Comparison of ENCODE assay signal across 8 cellular contexts in genomic region chr11:20647976-20648565, GRCh38. TPM values are rescaled to one million over a fixed set of nuclear protein-coding genes. Genes with fewer than 3 reads are reported as not detected.
DNase-seq lines count a peak whose midpoint lies in the region; ATAC-seq and TF ChIP-seq lines count a peak whose summit lies in the region.

No MANE protein-coding gene starts in this region.

- peaks cover 4% of the 10 kb centered on the region for H3K27me3 Mint-ChIP-seq in activated CD4-positive, alpha-beta memory T cell treated with anti-CD3 and anti-CD28 coated beads for 36 hours

- POLR2A ChIA-PET in activated CD4-positive, alpha-beta memory T cell treated with anti-CD3 and anti-CD28 coated beads for 36 hours (lab: Charles Lee): no interaction called here

- CTCF ChIA-PET in activated CD4-positive, alpha-beta memory T cell treated with anti-CD3 and anti-CD28 coated beads for 36 hours (lab: Charles Lee): interaction anchor here (0.5 to 2.2 kb wide), 11 partner anchors 9 to 1657 kb away, joined by 3 to 13 read pairs (median 4); no protein-coding TSS in a partner anchor

- H3K9ac ChIP-seq in parathyroid adenoma: no peak overlapping the region

- peak; percentile 39 for DNase-seq in AG10803 (ENCODE audit: low read depth)
- DNase-seq in GM10266 (ENCODE audit: extremely low spot score): peak; percentile 60
- peak; percentile 67 for DNase-seq in NCI-H2107 (lab: John Stamatoyannopoulos, UW)
- peak; percentile 32 for DNase-seq in activated CD4-positive, alpha-beta memory T cell treated with anti-CD3 and anti-CD28 coated beads for 36 hours
- peak; percentile 10 for DNase-seq in fibroblast of the conjunctiva (ENCODE audit: low read depth)

- H3K36me3 Mint-ChIP-seq in activated CD4-positive, alpha-beta memory T cell treated with anti-CD3 and anti-CD28 coated beads for 36 hours: no peaks in the 10 kb centered on the region

- H2AFZ ChIP-seq in parathyroid adenoma: no peak overlapping the region

- H3K4me1 Mint-ChIP-seq in activated CD4-positive, alpha-beta memory T cell treated with anti-CD3 and anti-CD28 coated beads for 36 hours (ENCODE audit: low read depth): no peaks in the 10 kb centered on the region

- peak; percentile 66 for ATAC-seq in HG02763 (IDR thresholded peaks at IDR 0.05; ENCODE audit: unreplicated experiment)
- ATAC-seq in GM18520 (IDR thresholded peaks at IDR 0.05; ENCODE audit: unreplicated experiment): no peak

- no peaks in the 10 kb centered on the region for H3K79me2 ChIP-seq in parathyroid adenoma

- intact Hi-C loops in activated CD4-positive, alpha-beta memory T cell treated with anti-CD3 and anti-CD28 coated beads for 36 hours (cut with micrococcal nuclease): loop anchor here (5.0 kb wide), 1 partner anchor 864 kb away; no protein-coding TSS in a partner anchor

- H3K4me1 ChIP-seq in parathyroid adenoma: no peaks in the 10 kb centered on the region

- no peak overlapping the region for H3K4me3 ChIP-seq in AG10803 (ENCODE audit: low read length)
- H3K4me3 ChIP-seq in parathyroid adenoma (ENCODE audit: low read depth, low read length): no peak overlapping the region

- no peaks in the 10 kb centered on the region for H3K36me3 ChIP-seq in parathyroid adenoma (ENCODE audit: control insufficient read depth, insufficient read depth, low read length)

- no peaks in the 10 kb centered on the region for H3K27me3 ChIP-seq in parathyroid adenoma (ENCODE audit: control insufficient read depth, insufficient read depth, low read length)

- peak; percentile 91 for TF ChIP-seq CTCF in AG10803 (conservative IDR thresholded peaks at IDR 0.05; ENCODE audit: low read length)
- TF ChIP-seq CTCF in GM10266 (IDR thresholded peaks at IDR 0.05; ENCODE audit: control insufficient read depth, insufficient read depth, low read depth, missing control alignments): peak; percentile 87
- peak; percentile 71 for TF ChIP-seq CTCF in parathyroid adenoma (IDR thresholded peaks at IDR 0.05)

- no peak overlapping the region for H3K27ac ChIP-seq in parathyroid adenoma

- H3K9me3 Mint-ChIP-seq in activated CD4-positive, alpha-beta memory T cell treated with anti-CD3 and anti-CD28 coated beads for 36 hours: no peaks in the 10 kb centered on the region

- no peak overlapping the region for H3K4me2 ChIP-seq in parathyroid adenoma (ENCODE audit: low read length)

- no peak overlapping the region for H3K4me3 Mint-ChIP-seq in activated CD4-positive, alpha-beta memory T cell treated with anti-CD3 and anti-CD28 coated beads for 36 hours

- no peaks in the 10 kb centered on the region for H3K9me3 ChIP-seq in parathyroid adenoma (ENCODE audit: control insufficient read depth, low read length)

- no peak overlapping the region for H3K27ac Mint-ChIP-seq in activated CD4-positive, alpha-beta memory T cell treated with anti-CD3 and anti-CD28 coated beads for 36 hours

RNA-seq across cellular contexts. Expression of gene NELL1, which starts 21.3 kb away (rescaled TPM):
- not detected for total RNA-seq in activated CD4-positive, alpha-beta memory T cell treated with anti-CD3 and anti-CD28 coated beads for 36 hours

RNA-seq across cellular contexts. Expression of gene SLC6A5, which starts 48.7 kb away (rescaled TPM):
- total RNA-seq in activated CD4-positive, alpha-beta memory T cell treated with anti-CD3 and anti-CD28 coated beads for 36 hours: not detected

Comparison
In these comparisons a context has a peak if more than half of its experiments do, and no peak if none do; other contexts are left out.
1. DNase-seq: peak in every context shown above with its lines; median percentile 67 in NCI-H2107; 60 in GM10266; 39 in AG10803; 32 in activated CD4-positive, alpha-beta memory T cell treated with anti-CD3 and anti-CD28 coated beads for 36 hours; 10 in fibroblast of the conjunctiva.